14 cellular contexts compared by ENCODE assay signal in genomic region chr1:26019641-26020315, GRCh38. TPM values are rescaled to one million over a fixed set of nuclear protein-coding genes. Genes with fewer than 3 reads are reported as not detected.
DNase-seq lines count a peak whose midpoint lies in the region; ATAC-seq and TF ChIP-seq lines count a peak whose summit lies in the region.
"Had no signal": no experiment of that assay in that cellular context is flagged by ENCODE, and none has a peak within 500 bp of the region (broad histone marks: within the 10 kb centered on the region; RNA-seq: fewer than 3 reads in every experiment).

No MANE protein-coding gene starts in this region.

- H2BK12ac ChIP-seq in trophoblast cell (ENCODE audit: low read length): no peak overlapping the region

- H2AFZ ChIP-seq in SK-N-SH (ENCODE audit: low read depth): peak overlapping the region; percentile 56; the same call in 1 of the 2 replicates
- H2AFZ ChIP-seq in trophoblast cell (ENCODE audit: insufficient read depth, low read length, poor library complexity): no peak overlapping the region

- H3F3A ChIP-seq in SK-N-SH (replicated peaks; ENCODE audit: insufficient read depth): no peaks in the 10 kb centered on the region

- DNase-seq in SK-N-SH (no peak), NB4 (ENCODE audit: low read depth) (peak; percentile 65), chondrocyte (ENCODE audit: low spot score) (no peak), trophoblast cell (peak in 1 of 2 donors; percentile 49), NCI-H1092 treated with DMSO at 0.1 percent for 48 hours (lab: John Stamatoyannopoulos, UW) (no peak)
- no peak for DNase-seq in CD8-positive, alpha-beta memory T cell
- DNase-seq: activated T-cell treated with anti-CD3 and anti-CD28 coated beads for 4 hours; DMS153; stimulated activated CD4-positive, alpha-beta T cell treated with anti-CD3 and anti-CD28 coated beads, Interleukin-4, amount 100 ng/mL, for 4 hours had no signal

- no peak overlapping the region for H3K23ac ChIP-seq in trophoblast cell (ENCODE audit: low read length)

- no peak overlapping the region for H3K18ac ChIP-seq in trophoblast cell (ENCODE audit: low read length)

- peaks cover 3% of the 10 kb centered on the region for H3K79me1 ChIP-seq in trophoblast cell (ENCODE audit: low read length)

- H3K4me2 ChIP-seq in SK-N-SH (no peak overlapping the region), trophoblast cell (ENCODE audit: low read length) (no peak overlapping the region)

- H4K8ac ChIP-seq in trophoblast cell (ENCODE audit: low read depth, low read length): no peak overlapping the region

- peak overlapping the region; percentile 72 for H3K27ac Mint-ChIP-seq in chondrocyte (ENCODE audit: unreplicated experiment)
- peak overlapping the region in 1 of 8 donors; percentile 69 for H3K27ac Mint-ChIP-seq in CD8-positive, alpha-beta memory T cell

- ATAC-seq in SK-N-SH treated with all-trans-retinoic acid at 6 μM for 48 hours: no peak
- ATAC-seq in HG03095 (IDR thresholded peaks at IDR 0.05; ENCODE audit: unreplicated experiment): no peak
- ATAC-seq: Panc1 had no signal

- 88% methylated on average over 8 of the region's 8 CpGs for WGBS in SK-N-SH (ENCODE audit: low lambda C conversion rate)
- no CpG with 5 or more reads among the region's 8 CpGs for WGBS in trophoblast cell (ENCODE audit: extremely low coverage, insufficient coverage, insufficient read length)

- H3K14ac ChIP-seq in trophoblast cell (ENCODE audit: low read length): no peak overlapping the region

- H3K4me1 ChIP-seq in SK-N-SH (ENCODE audit: control insufficient read depth in 1 of 2, insufficient read depth in 2 of 2, low read depth in 1 of 2, low read length in 1 of 2) (peaks cover 8 to 49% of the 10 kb centered on the region in 2 experiments; a peak in 2 of 4 replicates), trophoblast cell (ENCODE audit: control insufficient read depth in 1 of 2, insufficient read depth in 2 of 2, low read length in 2 of 2) (peaks cover 17 to 27% of the 10 kb centered on the region in 2 experiments)
- no peaks in the 10 kb centered on the region for H3K4me1 ChIP-seq in CD8-positive, alpha-beta memory T cell (ENCODE audit: insufficient read depth, low read length)

- no peaks in the 10 kb centered on the region for H3K9me2 ChIP-seq in SK-N-SH

- H3K27me3 ChIP-seq in SK-N-SH (ENCODE audit: insufficient read depth) (no peaks in the 10 kb centered on the region), trophoblast cell (ENCODE audit: insufficient read depth, low read length) (no peaks in the 10 kb centered on the region)
- H3K27me3 ChIP-seq in CD8-positive, alpha-beta memory T cell (ENCODE audit: insufficient read depth, low read length, poor library complexity, severe bottlenecking): no peaks in the 10 kb centered on the region
- H3K27me3 ChIP-seq: ovary had no signal

- H4K91ac ChIP-seq in trophoblast cell (ENCODE audit: low read depth, low read length): peak overlapping the region; percentile 21

- H2AK5ac ChIP-seq in trophoblast cell (ENCODE audit: low read length): peak overlapping the region; percentile 18

- no peak for TF ChIP-seq EP300 in SK-N-SH (IDR thresholded peaks at IDR 0.05; ENCODE audit: borderline replicate concordance in 1 of 2, low read depth in 1 of 2, low read length in 1 of 2)

- CTCF ChIA-PET in SK-N-SH (lab: Yijun Ruan, JAX): interaction anchor here (0.9 to 3.0 kb wide), 4 partner anchors 10 to 22 kb away, joined by 3 to 12 read pairs (median 6); partner anchors contain the start of gene PAFAH2
- CTCF ChIA-PET in CD8-positive, alpha-beta memory T cell (lab: Charles Lee): interaction anchor here (1.1 kb wide), 1 partner anchor 17 kb away, joined by 8 read pairs; no protein-coding TSS in a partner anchor

- no peak for TF ChIP-seq RAD21 in SK-N-SH (IDR thresholded peaks at IDR 0.05; ENCODE audit: low read length)

- H2BK120ac ChIP-seq in trophoblast cell (ENCODE audit: insufficient read depth, low read length, poor library complexity): no peak overlapping the region

- no peaks in the 10 kb centered on the region for H4K20me1 ChIP-seq in SK-N-SH (ENCODE audit: insufficient read depth)

- no peaks in the 10 kb centered on the region for H3K9me3 Mint-ChIP-seq in chondrocyte (ENCODE audit: low read depth)
- H3K9me3 Mint-ChIP-seq in CD8-positive, alpha-beta memory T cell: no peaks in the 10 kb centered on the region

- H3K9ac ChIP-seq in SK-N-SH (no peak overlapping the region), trophoblast cell (ENCODE audit: low read length) (no peak overlapping the region)

- H3K36me3 ChIP-seq in SK-N-SH (replicated peaks in 1 of 2; ENCODE audit: control insufficient read depth in 1 of 2, insufficient read depth in 2 of 2, low read length in 1 of 2): no peaks in the 10 kb centered on the region
- no peaks in the 10 kb centered on the region for H3K36me3 ChIP-seq in trophoblast cell (ENCODE audit: control insufficient read depth in 1 of 2, insufficient read depth in 2 of 2, low read length in 2 of 2)
- H3K36me3 ChIP-seq in CD8-positive, alpha-beta memory T cell (ENCODE audit: insufficient read depth, low read length): no peaks in the 10 kb centered on the region
- H3K36me3 ChIP-seq: ovary had no signal

- H3K27ac ChIP-seq in SK-N-SH (ENCODE audit: low read depth in 2 of 2, low read length in 1 of 2) (no peak overlapping the region), trophoblast cell (ENCODE audit: low read depth, low read length) (no peak overlapping the region)
- H3K27ac ChIP-seq in CD8-positive, alpha-beta memory T cell (ENCODE audit: low read depth, low read length): no peak overlapping the region

- no peak for TF ChIP-seq POLR2A in NB4 (IDR thresholded peaks at IDR 0.05; ENCODE audit: extremely low read depth, insufficient read length)

- POLR2A ChIA-PET in SK-N-SH (lab: Yijun Ruan, JAX): no interaction called here
- POLR2A ChIA-PET in CD8-positive, alpha-beta memory T cell (lab: Charles Lee): no interaction called here

- H3K4me3 Mint-ChIP-seq in chondrocyte (ENCODE audit: unreplicated experiment): no peak overlapping the region
- no peak overlapping the region for H3K4me3 Mint-ChIP-seq in CD8-positive, alpha-beta memory T cell

- H3K36me3 Mint-ChIP-seq in chondrocyte (ENCODE audit: low read depth): no peaks in the 10 kb centered on the region
- no peaks in the 10 kb centered on the region for H3K36me3 Mint-ChIP-seq in CD8-positive, alpha-beta memory T cell

- H3K27me3 Mint-ChIP-seq in chondrocyte (ENCODE audit: low read depth): no peaks in the 10 kb centered on the region
- peaks cover 0 to 4% of the 10 kb centered on the region in 2 donors for H3K27me3 Mint-ChIP-seq in CD8-positive, alpha-beta memory T cell

- no peak overlapping the region for H3K4ac ChIP-seq in trophoblast cell (ENCODE audit: low read depth, low read length)

- no peak overlapping the region for H2BK5ac ChIP-seq in trophoblast cell (ENCODE audit: low read depth, low read length, poor library complexity)

- H3K79me2 ChIP-seq in SK-N-SH (ENCODE audit: insufficient read depth) (no peaks in the 10 kb centered on the region), trophoblast cell (ENCODE audit: control insufficient read depth, insufficient read depth, low read length, poor library complexity) (no peaks in the 10 kb centered on the region)

- H3K4me1 Mint-ChIP-seq in chondrocyte (ENCODE audit: low read depth): peaks cover 76% of the 10 kb centered on the region
- H3K4me1 Mint-ChIP-seq in CD8-positive, alpha-beta memory T cell: peaks cover 0 to 6% (median 5%) of the 10 kb centered on the region in 3 donors

- no peak overlapping the region for H4K12ac ChIP-seq in trophoblast cell (ENCODE audit: low read depth, low read length)

- H3K4me3 ChIP-seq in SK-N-SH (ENCODE audit: low read depth in 2 of 2, low read length in 1 of 2) (no peak overlapping the region), NB4 (ENCODE audit: low read depth, low read length) (no peak overlapping the region), trophoblast cell (ENCODE audit: low read depth, low read length) (no peak overlapping the region)
- H3K4me3 ChIP-seq in CD8-positive, alpha-beta memory T cell (ENCODE audit: low read length): no peak overlapping the region
- H3K4me3 ChIP-seq: ovary had no signal

- H3K9me3 ChIP-seq in SK-N-SH: no peaks in the 10 kb centered on the region
- H3K9me3 ChIP-seq in trophoblast cell (ENCODE audit: insufficient read depth, low read depth, low read length): no peaks in the 10 kb centered on the region
- H3K9me3 ChIP-seq in CD8-positive, alpha-beta memory T cell (ENCODE audit: low read length): no peaks in the 10 kb centered on the region
- H3K9me3 ChIP-seq: ovary had no signal

- TF ChIP-seq CTCF in SK-N-SH (IDR thresholded peaks at IDR 0.05): no peak
- no peak for TF ChIP-seq CTCF in NB4 (IDR thresholded peaks at IDR 0.05; ENCODE audit: low read depth, low read length)
- TF ChIP-seq CTCF in chondrocyte (IDR thresholded peaks at IDR 0.05): no peak

TF ChIP-seq in SK-N-SH, 30 proteins besides CTCF, POLR2A, EP300 and RAD21 (continues in another document):
- TF ChIP-seq GATA2 (CRISPR knock-in tag; IDR thresholded peaks at IDR 0.05): no peak

TF ChIP-seq in SK-N-SH treated with all-trans-retinoic acid at 6 μM for 48 hours, 23 proteins besides CTCF, POLR2A, EP300 and RAD21 (continues in another document):
- TF ChIP-seq ZC3H10 (CRISPR knock-in tag; IDR thresholded peaks at IDR 0.05): no peak

RNA-seq across cellular contexts. Expression of gene EXTL1, which starts 1.8 kb away (rescaled TPM):
- polyA plus RNA-seq in SK-N-SH (2012; rRNA removed): 0.58 and 1.1 TPM in 2 replicates
- 0.33 and 0.51 TPM in 2 replicates for polyA plus RNA-seq in SK-N-SH (2012; cell fraction: cytosol; rRNA removed)
- polyA plus RNA-seq in SK-N-SH (2012; cell fraction: nucleus; rRNA removed): 3.7 and 3.8 TPM in 2 replicates
- total RNA-seq in chondrocyte: 4.3 to 7.9 TPM (median 6.4 TPM) in 3 replicates
- 0.29 and 0.34 TPM in 2 replicates for polyA plus RNA-seq in trophoblast cell (2013)
- not detected for total RNA-seq in CD8-positive, alpha-beta memory T cell
- polyA plus RNA-seq in CD8-positive, alpha-beta memory T cell: not detected
- total RNA-seq: bronchial epithelial cell had no signal

RNA-seq across cellular contexts. Expression of gene PAFAH2, which starts 21.9 kb away (rescaled TPM):
- 10.8 and 16.0 TPM in 2 replicates for polyA plus RNA-seq in SK-N-SH (2012; rRNA removed)
- 14.2 and 15.5 TPM in 2 replicates for polyA plus RNA-seq in SK-N-SH (2012; cell fraction: cytosol; rRNA removed)
- polyA plus RNA-seq in SK-N-SH (2012; cell fraction: nucleus; rRNA removed): 10.1 and 13.5 TPM in 2 replicates
- total RNA-seq in chondrocyte: 10.0 to 12.5 TPM (median 10.7 TPM) in 3 replicates
- 6.7 and 7.0 TPM in 2 replicates for polyA plus RNA-seq in trophoblast cell (2013)
- total RNA-seq in CD8-positive, alpha-beta memory T cell: 10 to 100 TPM; 11.8 to 12.1 TPM
- 28.6 TPM for polyA plus RNA-seq in CD8-positive, alpha-beta memory T cell

RNA-seq across cellular contexts. Expression of gene SLC30A2, which starts 26.1 kb away (rescaled TPM):
- polyA plus RNA-seq in SK-N-SH (2012; rRNA removed): not detected in 2 replicates
- not detected in 2 replicates for polyA plus RNA-seq in SK-N-SH (2012; cell fraction: cytosol; rRNA removed)
- not detected in 2 replicates for polyA plus RNA-seq in SK-N-SH (2012; cell fraction: nucleus; rRNA removed)
- 0.12 TPM in 1 of 3 replicates, not detected in the others for total RNA-seq in chondrocyte
- 13.6 and 15.5 TPM in 2 replicates for polyA plus RNA-seq in trophoblast cell (2013)
- total RNA-seq in CD8-positive, alpha-beta memory T cell: not detected
- polyA plus RNA-seq in CD8-positive, alpha-beta memory T cell: not detected
- total RNA-seq: bronchial epithelial cell had no signal
- polyA plus RNA-seq: ovary had no signal

RNA-seq across cellular contexts. Expression of gene TRIM63, which starts 47.7 kb away (rescaled TPM):
- polyA plus RNA-seq in SK-N-SH (2012; rRNA removed): not detected in 2 replicates
- not detected in 2 replicates for polyA plus RNA-seq in SK-N-SH (2012; cell fraction: cytosol; rRNA removed)
- polyA plus RNA-seq in SK-N-SH (2012; cell fraction: nucleus; rRNA removed): 0.02 TPM in 1 of 2 replicates, not detected in the other
- 0.26 to 0.70 TPM in 2 of 3 replicates, not detected in the other for total RNA-seq in chondrocyte
- 0.44 and 0.53 TPM in 2 replicates for polyA plus RNA-seq in trophoblast cell (2013)
- not detected for total RNA-seq in CD8-positive, alpha-beta memory T cell
- not detected for polyA plus RNA-seq in CD8-positive, alpha-beta memory T cell
- total RNA-seq: bronchial epithelial cell had no signal
